1 cellular context compared by ENCODE assay signal in genomic region chr6:137903274-137903932, GRCh38.
TF ChIP-seq lines count a peak whose summit lies in the region.

No MANE protein-coding gene starts in this region.

TF ChIP-seq in K562, 482 proteins besides CTCF, POLR2A, EP300 and RAD21 (continued from another document and continues in another):
- peak; percentile 80 for TF ChIP-seq ZNF592 (IDR thresholded peaks at IDR 0.05)
- TF ChIP-seq, protein P1, sequence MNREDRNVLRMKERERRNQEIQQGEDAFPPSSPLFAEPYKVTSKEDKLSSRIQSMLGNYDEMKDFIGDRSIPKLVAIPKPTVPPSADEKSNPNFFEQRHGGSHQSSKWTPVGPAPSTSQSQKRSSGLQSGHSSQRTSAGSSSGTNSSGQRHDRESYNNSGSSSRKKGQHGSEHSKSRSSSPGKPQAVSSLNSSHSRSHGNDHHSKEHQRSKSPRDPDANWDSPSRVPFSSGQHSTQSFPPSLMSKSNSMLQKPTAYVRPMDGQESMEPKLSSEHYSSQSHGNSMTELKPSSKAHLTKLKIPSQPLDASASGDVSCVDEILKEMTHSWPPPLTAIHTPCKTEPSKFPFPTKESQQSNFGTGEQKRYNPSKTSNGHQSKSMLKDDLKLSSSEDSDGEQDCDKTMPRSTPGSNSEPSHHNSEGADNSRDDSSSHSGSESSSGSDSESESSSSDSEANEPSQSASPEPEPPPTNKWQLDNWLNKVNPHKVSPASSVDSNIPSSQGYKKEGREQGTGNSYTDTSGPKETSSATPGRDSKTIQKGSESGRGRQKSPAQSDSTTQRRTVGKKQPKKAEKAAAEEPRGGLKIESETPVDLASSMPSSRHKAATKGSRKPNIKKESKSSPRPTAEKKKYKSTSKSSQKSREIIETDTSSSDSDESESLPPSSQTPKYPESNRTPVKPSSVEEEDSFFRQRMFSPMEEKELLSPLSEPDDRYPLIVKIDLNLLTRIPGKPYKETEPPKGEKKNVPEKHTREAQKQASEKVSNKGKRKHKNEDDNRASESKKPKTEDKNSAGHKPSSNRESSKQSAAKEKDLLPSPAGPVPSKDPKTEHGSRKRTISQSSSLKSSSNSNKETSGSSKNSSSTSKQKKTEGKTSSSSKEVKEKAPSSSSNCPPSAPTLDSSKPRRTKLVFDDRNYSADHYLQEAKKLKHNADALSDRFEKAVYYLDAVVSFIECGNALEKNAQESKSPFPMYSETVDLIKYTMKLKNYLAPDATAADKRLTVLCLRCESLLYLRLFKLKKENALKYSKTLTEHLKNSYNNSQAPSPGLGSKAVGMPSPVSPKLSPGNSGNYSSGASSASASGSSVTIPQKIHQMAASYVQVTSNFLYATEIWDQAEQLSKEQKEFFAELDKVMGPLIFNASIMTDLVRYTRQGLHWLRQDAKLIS (CRISPR knock-in tag; IDR thresholded peaks at IDR 0.05) = no peak
- TF ChIP-seq RFX7 (CRISPR knock-in tag; IDR thresholded peaks at IDR 0.05) = no peak
- TF ChIP-seq DEAF1 (CRISPR knock-in tag; IDR thresholded peaks at IDR 0.05) = 0 out of 2 replicates have a peak, but pooled peaks have one; percentile 25
- peak; percentile 63; the same call in 1 of the 2 replicates for TF ChIP-seq CUX1 (CRISPR knock-in tag; IDR thresholded peaks at IDR 0.05)
- peak; percentile 24; the same call in 1 of the 2 replicates for TF ChIP-seq GATAD2B (IDR thresholded peaks at IDR 0.05; ENCODE audit: borderline replicate concordance)
- 0 out of 2 replicates have a peak, but pooled peaks have one; percentile 48 for TF ChIP-seq GATAD2A (IDR thresholded peaks at IDR 0.05)
- no peak for TF ChIP-seq SREBF1 (IDR thresholded peaks at IDR 0.05; ENCODE audit: borderline replicate concordance, low read depth, low read length)
- TF ChIP-seq DMBX1 (CRISPR knock-in tag; IDR thresholded peaks at IDR 0.05; ENCODE audit: borderline replicate concordance) = peak; percentile 90; the same call in 1 of the 2 replicates
- no peak for TF ChIP-seq ZNF253 (CRISPR knock-in tag; conservative IDR thresholded peaks at IDR 0.05)
- peak; percentile 67 for TF ChIP-seq CXXC5 (CRISPR knock-in tag; IDR thresholded peaks at IDR 0.05)
- peak in 1 of 2 experiments; percentile 43; a peak in 1 of 4 replicates for TF ChIP-seq MAZ (CRISPR knock-in tag; conservative IDR thresholded peaks at IDR 0.05 in 1 of 2, IDR thresholded peaks at IDR 0.05 in 1 of 2)
- peak; percentile 13; the same call in 1 of the 2 replicates for TF ChIP-seq SPI1 (IDR thresholded peaks at IDR 0.05; ENCODE audit: borderline replicate concordance, low read depth, low read length)
- peak; percentile 8 for TF ChIP-seq CHD4 (IDR thresholded peaks at IDR 0.05; ENCODE audit: insufficient read depth, insufficient replicate concordance, low read depth, low read length, poor library complexity, severe bottlenecking)
- no peak for TF ChIP-seq ZNF699 (CRISPR knock-in tag; IDR thresholded peaks at IDR 0.05; ENCODE audit: insufficient replicate concordance)
- TF ChIP-seq KLF6 (CRISPR knock-in tag; IDR thresholded peaks at IDR 0.05; ENCODE audit: borderline replicate concordance) = peak; percentile 82; the same call in 1 of the 2 replicates
- TF ChIP-seq SIN3A (IDR thresholded peaks at IDR 0.05; ENCODE audit: borderline replicate concordance in 2 of 2, control insufficient read depth in 1 of 2, low read depth in 2 of 2, low read length in 2 of 2) = no peak
- no peak for TF ChIP-seq NR2C1 (IDR thresholded peaks at IDR 0.05)
- TF ChIP-seq NR2C1 (tag; IDR thresholded peaks at IDR 0.05) = peak; percentile 21; the same call in 1 of the 2 replicates
- TF ChIP-seq ZNF175 (CRISPR knock-in tag; IDR thresholded peaks at IDR 0.05; ENCODE audit: low read depth) = peak; percentile 79
- TF ChIP-seq ETV1 (tag; conservative IDR thresholded peaks at IDR 0.05; ENCODE audit: low read depth) = peak; percentile 65
- 0 out of 2 replicates have a peak, but pooled peaks have one; percentile 11 for TF ChIP-seq ZNF197 (CRISPR knock-in tag; IDR thresholded peaks at IDR 0.05; ENCODE audit: low read depth)
- no peak for TF ChIP-seq NR2C2 (CRISPR knock-in tag; IDR thresholded peaks at IDR 0.05)
- peak; percentile 39; the same call in 1 of the 2 replicates for TF ChIP-seq NR2C2 (tag; IDR thresholded peaks at IDR 0.05)
- TF ChIP-seq DDX20 (tag; IDR thresholded peaks at IDR 0.05; ENCODE audit: low read depth) = 0 out of 2 replicates have a peak, but pooled peaks have one; percentile 20
- TF ChIP-seq SMAD4 (CRISPR knock-in tag; conservative IDR thresholded peaks at IDR 0.05) = peak; percentile 79
- TF ChIP-seq VEZF1 (CRISPR knock-in tag; IDR thresholded peaks at IDR 0.05) = peak; percentile 11; the same call in 1 of the 2 replicates
- TF ChIP-seq, protein P2, sequence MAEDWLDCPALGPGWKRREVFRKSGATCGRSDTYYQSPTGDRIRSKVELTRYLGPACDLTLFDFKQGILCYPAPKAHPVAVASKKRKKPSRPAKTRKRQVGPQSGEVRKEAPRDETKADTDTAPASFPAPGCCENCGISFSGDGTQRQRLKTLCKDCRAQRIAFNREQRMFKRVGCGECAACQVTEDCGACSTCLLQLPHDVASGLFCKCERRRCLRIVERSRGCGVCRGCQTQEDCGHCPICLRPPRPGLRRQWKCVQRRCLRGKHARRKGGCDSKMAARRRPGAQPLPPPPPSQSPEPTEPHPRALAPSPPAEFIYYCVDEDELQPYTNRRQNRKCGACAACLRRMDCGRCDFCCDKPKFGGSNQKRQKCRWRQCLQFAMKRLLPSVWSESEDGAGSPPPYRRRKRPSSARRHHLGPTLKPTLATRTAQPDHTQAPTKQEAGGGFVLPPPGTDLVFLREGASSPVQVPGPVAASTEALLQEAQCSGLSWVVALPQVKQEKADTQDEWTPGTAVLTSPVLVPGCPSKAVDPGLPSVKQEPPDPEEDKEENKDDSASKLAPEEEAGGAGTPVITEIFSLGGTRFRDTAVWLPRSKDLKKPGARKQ (CRISPR knock-in tag; IDR thresholded peaks at IDR 0.05) = peak; percentile 73
- TF ChIP-seq SMARCA4 (IDR thresholded peaks at IDR 0.05) = peak; percentile 64; the same call in 1 of the 2 replicates
- TF ChIP-seq CREM (IDR thresholded peaks at IDR 0.05; ENCODE audit: low read depth) = peak; percentile 50
- 0 out of 2 replicates have a peak, but pooled peaks have one; percentile 32 for TF ChIP-seq FOSL1 (tag; conservative IDR thresholded peaks at IDR 0.05)
- 0 out of 2 replicates have a peak, but pooled peaks have one; percentile 36 for TF ChIP-seq ZNF134 (CRISPR knock-in tag; conservative IDR thresholded peaks at IDR 0.05)
- peak; percentile 38; the same call in 1 of the 2 replicates for TF ChIP-seq MTA3 (IDR thresholded peaks at IDR 0.05; ENCODE audit: borderline replicate concordance)
- TF ChIP-seq ZNF584 (CRISPR knock-in tag; IDR thresholded peaks at IDR 0.05; ENCODE audit: low read depth) = peak; percentile 11; the same call in 1 of the 2 replicates
- TF ChIP-seq SP1 (CRISPR knock-in tag; IDR thresholded peaks at IDR 0.05) = no peak
- no peak for TF ChIP-seq RBM14 (IDR thresholded peaks at IDR 0.05; ENCODE audit: borderline replicate concordance, insufficient read depth, low read depth, low read length)
- peak; percentile 65 for TF ChIP-seq PTTG1 (tag; IDR thresholded peaks at IDR 0.05; ENCODE audit: low read depth)
- TF ChIP-seq FOXP4 (CRISPR knock-in tag; IDR thresholded peaks at IDR 0.05; ENCODE audit: borderline replicate concordance) = no peak
- peak; percentile 65; the same call in 1 of the 2 replicates for TF ChIP-seq JUND (IDR thresholded peaks at IDR 0.05; ENCODE audit: borderline replicate concordance, low read depth, low read length)
- no peak; the same call in 2 of the 3 replicates for TF ChIP-seq JUND (tag; IDR thresholded peaks at IDR 0.05; ENCODE audit: borderline replicate concordance, low read depth, low read length)
